In genomic region chr10:91887075-91887899, GRCh38 we compare ENCODE assay signal across 8 cellular contexts. TPM values are rescaled to one million over a fixed set of nuclear protein-coding genes. Genes with fewer than 3 reads are reported as not detected.
DNase-seq lines count a peak whose midpoint lies in the region; ATAC-seq and TF ChIP-seq lines count a peak whose summit lies in the region.

No MANE protein-coding gene starts in this region.

- peak overlapping the region; percentile 97 for H3K4me2 ChIP-seq in fibroblast of lung (ENCODE audit: extremely low read depth, insufficient read depth, low read length)

- no peak for TF ChIP-seq EP300 in upper lobe of left lung (IDR thresholded peaks at IDR 0.05)

- H3K4me3 ChIP-seq in CD4-positive, CD25-positive, alpha-beta regulatory T cell (ENCODE audit: low read depth, low read length): peak overlapping the region; percentile 82
- H3K4me3 ChIP-seq in HUES48 (ENCODE audit: low read depth, low read length) (peak overlapping the region; percentile 53), fibroblast of lung (replicated peaks in 1 of 4; ENCODE audit: control extremely low read depth in 1 of 4, insufficient read depth in 1 of 4, low read depth in 3 of 4, low read length in 4 of 4) (peak overlapping the region; percentile 60 to 78 (median 64)), upper lobe of left lung (peak overlapping the region; percentile 26 to 64 (median 48))

- DNase-seq in CD4-positive, CD25-positive, alpha-beta regulatory T cell: peak in 2 of 3 donors; percentile 13 to 47
- DNase-seq in activated T-cell treated with anti-CD3 and anti-CD28 coated beads, Interleukin-2, amount 50 U/mL, for 24 hours: peak; percentile 54
- peak; percentile 56 to 68 for DNase-seq in fibroblast of lung (ENCODE audit: low read depth in 2 of 2)
- peak; percentile 8 for DNase-seq in naive B cell
- peak; percentile 35 to 87 for DNase-seq in upper lobe of left lung
- no peak for DNase-seq in SHP77 (lab: John Stamatoyannopoulos, UW)

- peak overlapping the region; percentile 82 to 93 (median 91) for H3K4me3 Mint-ChIP-seq in CD4-positive, CD25-positive, alpha-beta regulatory T cell
- peak overlapping the region; percentile 79 for H3K4me3 Mint-ChIP-seq in activated T-cell treated with anti-CD3 and anti-CD28 coated beads, Interleukin-2, amount 50 U/mL, for 24 hours
- peak overlapping the region; percentile 85 to 96 (median 92) for H3K4me3 Mint-ChIP-seq in naive B cell

- no peaks in the 10 kb centered on the region for H4K20me1 ChIP-seq in fibroblast of lung (ENCODE audit: control insufficient read depth, extremely low read depth, insufficient read depth, low read length)

- peak overlapping the region; percentile 38 to 83 (median 68) for H3K27ac Mint-ChIP-seq in CD4-positive, CD25-positive, alpha-beta regulatory T cell
- H3K27ac Mint-ChIP-seq in activated T-cell treated with anti-CD3 and anti-CD28 coated beads, Interleukin-2, amount 50 U/mL, for 24 hours: no peak overlapping the region
- H3K27ac Mint-ChIP-seq in naive B cell: peak overlapping the region in 2 of 6 donors; percentile 48 to 79

- peaks cover 40% of the 10 kb centered on the region for H3K27me3 Mint-ChIP-seq in CD4-positive, CD25-positive, alpha-beta regulatory T cell
- H3K27me3 Mint-ChIP-seq in activated T-cell treated with anti-CD3 and anti-CD28 coated beads, Interleukin-2, amount 50 U/mL, for 24 hours: peaks cover 21% of the 10 kb centered on the region
- H3K27me3 Mint-ChIP-seq in naive B cell: peaks cover 22 to 40% (median 23%) of the 10 kb centered on the region in 3 donors

- peak overlapping the region; percentile 93 for H2AFZ ChIP-seq in fibroblast of lung (ENCODE audit: low read length)

- no peaks in the 10 kb centered on the region for H3K79me2 ChIP-seq in fibroblast of lung (ENCODE audit: control insufficient read depth, insufficient read depth, low read length)

- H3K9me3 Mint-ChIP-seq in CD4-positive, CD25-positive, alpha-beta regulatory T cell: no peaks in the 10 kb centered on the region
- no peaks in the 10 kb centered on the region for H3K9me3 Mint-ChIP-seq in activated T-cell treated with anti-CD3 and anti-CD28 coated beads, Interleukin-2, amount 50 U/mL, for 24 hours
- peaks cover 0 to 1% (median 0%) of the 10 kb centered on the region in 7 donors for H3K9me3 Mint-ChIP-seq in naive B cell

- H3K36me3 ChIP-seq in CD4-positive, CD25-positive, alpha-beta regulatory T cell (ENCODE audit: control insufficient read depth, insufficient read depth, low read length): no peaks in the 10 kb centered on the region
- H3K36me3 ChIP-seq in HUES48 (ENCODE audit: control insufficient read depth, insufficient read depth, low read length) (no peaks in the 10 kb centered on the region), fibroblast of lung (ENCODE audit: control insufficient read depth, insufficient read depth, low read length) (no peaks in the 10 kb centered on the region), upper lobe of left lung (no peaks in the 10 kb centered on the region)

- peaks cover 6 to 14% (median 10%) of the 10 kb centered on the region in 4 donors for H3K4me1 Mint-ChIP-seq in CD4-positive, CD25-positive, alpha-beta regulatory T cell
- H3K4me1 Mint-ChIP-seq in activated T-cell treated with anti-CD3 and anti-CD28 coated beads, Interleukin-2, amount 50 U/mL, for 24 hours (ENCODE audit: low read depth): peaks cover 12% of the 10 kb centered on the region
- peaks cover 7 to 13% (median 12%) of the 10 kb centered on the region in 3 donors for H3K4me1 Mint-ChIP-seq in naive B cell

- no peaks in the 10 kb centered on the region for H3K9me3 ChIP-seq in CD4-positive, CD25-positive, alpha-beta regulatory T cell (ENCODE audit: control insufficient read depth in 2 of 2, low read length in 2 of 2)
- H3K9me3 ChIP-seq in HUES48 (ENCODE audit: control insufficient read depth, insufficient read depth, low read length) (no peaks in the 10 kb centered on the region), fibroblast of lung (ENCODE audit: control insufficient read depth, insufficient read depth, low read depth, low read length) (no peaks in the 10 kb centered on the region), upper lobe of left lung (no peaks in the 10 kb centered on the region)

- WGBS in upper lobe of left lung, 2 donors: 1% methylated on average over 29 to 60 of the region's 60 CpGs

- H3K36me3 Mint-ChIP-seq in CD4-positive, CD25-positive, alpha-beta regulatory T cell: no peaks in the 10 kb centered on the region
- no peaks in the 10 kb centered on the region for H3K36me3 Mint-ChIP-seq in activated T-cell treated with anti-CD3 and anti-CD28 coated beads, Interleukin-2, amount 50 U/mL, for 24 hours (ENCODE audit: low read depth)
- H3K36me3 Mint-ChIP-seq in naive B cell: no peaks in the 10 kb centered on the region

- no peak for TF ChIP-seq POLR2A in upper lobe of left lung (IDR thresholded peaks at IDR 0.05)

- H3K27me3 ChIP-seq in CD4-positive, CD25-positive, alpha-beta regulatory T cell (ENCODE audit: control insufficient read depth, insufficient read depth, low read length): peaks cover 11% of the 10 kb centered on the region
- H3K27me3 ChIP-seq in HUES48 (ENCODE audit: control insufficient read depth, insufficient read depth, low read length) (no peaks in the 10 kb centered on the region), fibroblast of lung (ENCODE audit: control insufficient read depth, insufficient read depth, low read length) (no peaks in the 10 kb centered on the region), upper lobe of left lung (no peaks in the 10 kb centered on the region)

- H3K9ac ChIP-seq in HUES48 (ENCODE audit: low read depth, low read length) (peak overlapping the region; percentile 66), fibroblast of lung (ENCODE audit: insufficient read depth, low read length) (peak overlapping the region; percentile 48)

- H3K4me1 ChIP-seq in CD4-positive, CD25-positive, alpha-beta regulatory T cell (ENCODE audit: control insufficient read depth, insufficient read depth, low read length, poor library complexity, severe bottlenecking): peaks cover 14% of the 10 kb centered on the region
- H3K4me1 ChIP-seq in HUES48 (ENCODE audit: control insufficient read depth, insufficient read depth, low read length) (peaks cover 49% of the 10 kb centered on the region), fibroblast of lung (ENCODE audit: control insufficient read depth, extremely low read depth, insufficient read depth, low read length) (peaks cover 13% of the 10 kb centered on the region), upper lobe of left lung (peaks cover 10 to 17% (median 13%) of the 10 kb centered on the region in 4 donors)

- no peak for TF ChIP-seq CTCF in fibroblast of lung (conservative IDR thresholded peaks at IDR 0.05 in 1 of 2, IDR thresholded peaks at IDR 0.05 in 1 of 2; ENCODE audit: low read depth in 1 of 2, low read length in 2 of 2)
- TF ChIP-seq CTCF in upper lobe of left lung (IDR thresholded peaks at IDR 0.05): no peak

- peak; percentile 48 to 56 for ATAC-seq in CD4-positive, CD25-positive, alpha-beta regulatory T cell (ENCODE audit: low read depth in 2 of 2)
- ATAC-seq in naive B cell (ENCODE audit: low read depth in 2 of 2) (peak; percentile 73 to 75), upper lobe of left lung (ENCODE audit: low FRiP score in 2 of 2) (peak; percentile 50 to 68), HG03342 (IDR thresholded peaks at IDR 0.05; ENCODE audit: unreplicated experiment) (no peak)

- no peak overlapping the region for H3K27ac ChIP-seq in CD4-positive, CD25-positive, alpha-beta regulatory T cell (ENCODE audit: insufficient read depth, low read length, poor library complexity, severe bottlenecking)
- H3K27ac ChIP-seq in HUES48 (ENCODE audit: low read depth, low read length) (peak overlapping the region; percentile 96), fibroblast of lung (ENCODE audit: insufficient read depth, low read length) (no peak overlapping the region), upper lobe of left lung (no peak overlapping the region)

RNA-seq across cellular contexts. Expression of gene FGFBP3, which starts 22.0 kb away (rescaled TPM):
- 1.5 TPM for total RNA-seq in CD4-positive, CD25-positive, alpha-beta regulatory T cell
- 1 to 10 TPM in 3 of 4 donors, under 1 TPM in 1; 0.68 to 2.3 (median 1.2) TPM for polyA plus RNA-seq in CD4-positive, CD25-positive, alpha-beta regulatory T cell
- total RNA-seq in fibroblast of lung (0.26 and 0.50 TPM in 2 replicates), upper lobe of left lung (1 to 10 TPM; 1.0 to 1.6 (median 1.3) TPM)
- polyA plus RNA-seq in fibroblast of lung (0.25 and 0.40 TPM in 2 replicates), naive B cell (ENCODE audit: low read depth in 6 of 6) (1 to 10 TPM in 5 of 6 donors, under 1 TPM in 1; 0.79 to 2.4 (median 1.4) TPM)
- polyA plus RNA-seq in fibroblast of lung (2012): 0.93 and 1.1 TPM in 2 replicates
- polyA minus RNA-seq in fibroblast of lung (ENCODE audit: low replicate concordance): 1.0 TPM in 1 of 2 replicates, not detected in the other

RNA-seq across cellular contexts. Expression of gene BTAF1, which starts 36.3 kb away (rescaled TPM):
- total RNA-seq in CD4-positive, CD25-positive, alpha-beta regulatory T cell: 75.4 TPM
- polyA plus RNA-seq in CD4-positive, CD25-positive, alpha-beta regulatory T cell: 1 to 10 TPM; 7.5 to 9.6 (median 7.9) TPM
- total RNA-seq in fibroblast of lung (39.8 and 40.3 TPM in 2 replicates), upper lobe of left lung (10 to 100 TPM; 22.0 to 68.1 (median 32.9) TPM)
- polyA plus RNA-seq in fibroblast of lung (16.2 and 27.4 TPM in 2 replicates), naive B cell (ENCODE audit: low read depth in 6 of 6) (10 to 100 TPM in 5 of 6 donors, 1 to 10 TPM in 1; 9.2 to 25.8 (median 16.1) TPM)
- polyA plus RNA-seq in fibroblast of lung (2012): 9.0 and 12.9 TPM in 2 replicates
- polyA minus RNA-seq in fibroblast of lung (ENCODE audit: low replicate concordance): 5.0 and 5.4 TPM in 2 replicates

Comparison
In these comparisons a context has a peak if more than half of its experiments do, and no peak if none do; other contexts are left out.
1. DNase-seq: peak in CD4-positive, CD25-positive, alpha-beta regulatory T cell (2 of 3), activated T-cell treated with anti-CD3 and anti-CD28 coated beads, Interleukin-2, amount 50 U/mL, for 24 hours (single experiment), fibroblast of lung (2 of 2), naive B cell (single experiment) and upper lobe of left lung (2 of 2); none in SHP77 (0 of 2).
2. Peak in every context shown above with its lines, with median percentiles within 50 percentile points of each other: H3K4me3 ChIP-seq and H3K4me3 Mint-ChIP-seq.